Comparison of ENCODE assay signal across 19 cellular contexts in genomic region chr1:211910136-211910884, GRCh38.
"Had no signal": no experiment of that assay in that cellular context is flagged by ENCODE, and none has a peak within 500 bp of the region (broad histone marks: within the 10 kb centered on the region; RNA-seq: fewer than 3 reads in every experiment).

No MANE protein-coding gene starts in this region.

- DNase-seq: activated CD4-positive, alpha-beta T cell treated with anti-CD3 and anti-CD28 coated beads, Interleukin-2, amount 50 U/mL, for 1 hour; activated CD4-positive, CD25-positive, alpha-beta regulatory T cell treated with anti-CD3 and anti-CD28 coated beads, Interleukin-2, amount 50 U/mL, for 72 hours; activated CD8-positive, alpha-beta T cell treated with anti-CD3 and anti-CD28 coated beads, Interleukin-2, amount 10 ng/mL, durations not matched to agents 7 days and 5 days; activated gamma-delta T cell treated with Interleukin-2 at 50 U/mL for 16 hours; aorta; effector memory CD4-positive, alpha-beta T cell; esophagus squamous epithelium; gastrocnemius medialis; left ventricle myocardium inferior; mammary epithelial cell; midbrain; ovary; psoas muscle; stimulated activated CD4-positive, alpha-beta T cell treated with anti-CD3 and anti-CD28 coated beads, Interleukin-12 subunit alpha, Interleukin-12 subunit beta, amount 100 ng/mL, for 4 hours; stimulated activated CD4-positive, alpha-beta T cell treated with anti-CD3 and anti-CD28 coated beads, Interleukin-4, amount 100 ng/mL, for 4 hours; stimulated activated naive CD8-positive, alpha-beta T cell treated with anti-CD3 and anti-CD28 coated beads, Interleukin-15, Interleukin-2, amounts not matched to agents 100 U/mL and 50 U/mL, for 24 hours; WERI-Rb-1 had no signal

- H3K27me3 ChIP-seq: esophagus squamous epithelium, gastrocnemius medialis, neutrophil, ovary, right atrium auricular region had no signal

- ATAC-seq: activated CD8-positive, alpha-beta T cell treated with anti-CD3 and anti-CD28 coated beads, Interleukin-2, amount 10 ng/mL, durations not matched to agents 7 days and 5 days; gastrocnemius medialis; psoas muscle; stimulated activated naive CD8-positive, alpha-beta T cell treated with anti-CD3 and anti-CD28 coated beads, Interleukin-15, Interleukin-2, amounts not matched to agents 100 U/mL and 50 U/mL, for 24 hours had no signal

- H3K36me3 ChIP-seq: esophagus squamous epithelium, gastrocnemius medialis, left ventricle myocardium inferior, neutrophil, ovary, right atrium auricular region, WERI-Rb-1 had no signal

- H3K27ac ChIP-seq: esophagus squamous epithelium, gastrocnemius medialis, left ventricle myocardium inferior, neutrophil, ovary, psoas muscle, right atrium auricular region, WERI-Rb-1 had no signal

- H3K4me3 ChIP-seq: esophagus squamous epithelium, gastrocnemius medialis, left ventricle myocardium inferior, ovary, psoas muscle, right atrium auricular region had no signal

- H3K9me3 ChIP-seq: esophagus squamous epithelium, gastrocnemius medialis, left ventricle myocardium inferior, neutrophil, ovary, psoas muscle, right atrium auricular region had no signal

- H3K4me1 ChIP-seq: gastrocnemius medialis, left ventricle myocardium inferior, psoas muscle, right atrium auricular region had no signal
